Comparison of ENCODE assay signal across 29 cellular contexts in the genomic region with DNA sequence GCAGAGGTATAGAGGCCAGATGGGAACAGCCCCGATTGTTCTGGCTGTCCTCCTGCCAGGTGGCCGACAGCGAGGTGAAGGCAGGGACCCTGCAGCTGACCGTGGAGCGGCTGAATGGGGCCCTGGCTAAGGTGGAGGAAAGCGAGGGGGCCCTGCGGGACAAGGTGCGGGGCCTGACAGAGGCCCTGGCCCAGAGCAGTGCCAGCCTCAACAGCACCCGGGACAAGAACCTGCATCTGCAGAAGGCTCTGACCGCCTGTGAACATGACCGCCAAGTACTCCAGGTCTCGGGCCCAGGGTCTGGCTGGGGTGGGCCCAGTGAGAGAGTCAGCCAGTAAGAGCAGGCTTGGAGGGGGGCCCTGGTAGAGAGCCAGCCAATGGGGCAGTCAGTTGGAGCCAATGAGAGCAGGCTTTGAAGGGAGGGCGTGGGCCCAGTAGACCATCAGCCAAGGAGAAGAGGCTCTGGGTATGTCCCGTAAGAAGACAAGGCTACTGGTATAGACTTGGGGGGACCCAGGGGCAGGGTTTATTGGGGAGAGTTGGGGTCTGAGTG. TPM values are rescaled to one million over a fixed set of nuclear protein-coding genes. Genes with fewer than 3 reads are reported as not detected.
"Had no signal": no experiment of that assay in that cellular context is flagged by ENCODE, and none has a peak within 500 bp of the region (broad histone marks: within the 10 kb centered on the region; RNA-seq: fewer than 3 reads in every experiment).

No MANE protein-coding gene starts in this region.

- H3K4me1 ChIP-seq: colonic mucosa, pancreas, prostate gland had no signal

- H3K4me3 ChIP-seq: colonic mucosa, gastroesophageal sphincter, pancreas, prostate gland, sigmoid colon, suprapubic skin, tibial artery, upper lobe of right lung had no signal

- H3K9me3 ChIP-seq: colonic mucosa, gastroesophageal sphincter, pancreas, prostate gland, sigmoid colon, suprapubic skin, tibial artery, upper lobe of right lung had no signal

- H3K4me3 Mint-ChIP-seq: activated CD8-positive, alpha-beta T cell treated with anti-CD3 and anti-CD28 coated beads for 36 hours; activated naive CD4-positive, alpha-beta T cell treated with anti-CD3 and anti-CD28 coated beads, Interleukin-2, amount 50 U/mL, for 24 hours; activated T-cell treated with anti-CD3 and anti-CD28 coated beads, Interleukin-2, amount 50 U/mL, for 4 hours; activated T-helper 17 cell treated with anti-CD3 and anti-CD28 coated beads, Interleukin-2, amount 50 U/mL, for 72 hours; memory B cell; natural killer cell; T-helper 1 cell treated with Interleukin-12 subunit alpha and Interleukin-12 subunit beta and Interleukin-4 antibody, amounts not matched to agents 30 μg/mL and 1 μg/mL, for 36 hours had no signal

- H3K9me3 Mint-ChIP-seq: activated CD8-positive, alpha-beta T cell treated with anti-CD3 and anti-CD28 coated beads for 36 hours; activated naive CD4-positive, alpha-beta T cell treated with anti-CD3 and anti-CD28 coated beads, Interleukin-2, amount 50 U/mL, for 24 hours; activated T-cell treated with anti-CD3 and anti-CD28 coated beads, Interleukin-2, amount 50 U/mL, for 4 hours; activated T-helper 17 cell treated with anti-CD3 and anti-CD28 coated beads, Interleukin-2, amount 50 U/mL, for 72 hours; memory B cell; natural killer cell; T-helper 1 cell treated with Interleukin-12 subunit alpha and Interleukin-12 subunit beta and Interleukin-4 antibody, amounts not matched to agents 30 μg/mL and 1 μg/mL, for 36 hours had no signal

- H3K36me3 ChIP-seq: colonic mucosa had no signal

- H3K36me3 Mint-ChIP-seq: natural killer cell had no signal

- ATAC-seq: activated CD8-positive, alpha-beta T cell treated with anti-CD3 and anti-CD28 coated beads for 36 hours; activated T-cell treated with anti-CD3 and anti-CD28 coated beads, Interleukin-2, amount 50 U/mL, for 4 hours; activated T-helper 17 cell treated with anti-CD3 and anti-CD28 coated beads, Interleukin-2, amount 50 U/mL, for 72 hours; gastroesophageal sphincter; natural killer cell; pancreas; upper lobe of right lung had no signal

- DNase-seq: activated CD4-positive, alpha-beta T cell treated with anti-CD3 and anti-CD28 coated beads for 1 hour; activated CD4-positive, alpha-beta T cell treated with anti-CD3 and anti-CD28 coated beads, Interleukin-2, amount 50 U/mL, for 1 hour; activated CD8-positive, alpha-beta T cell treated with anti-CD3 and anti-CD28 coated beads for 36 hours; activated gamma-delta T cell treated with Interleukin-2 at 50 U/mL for 16 hours; activated T-cell treated with anti-CD3 and anti-CD28 coated beads, Interleukin-2, amount 50 U/mL, for 4 hours; colonic mucosa; effector CD8-positive, alpha-beta T cell; erythroblast; hypothalamus; natural killer cell; nucleus accumbens; retina; sigmoid colon; small intestine; stimulated activated CD4-positive, alpha-beta T cell treated with anti-CD3 and anti-CD28 coated beads, Interleukin-4, amount 100 ng/mL, for 24 hours; stimulated activated naive CD4-positive, alpha-beta T cell; SW 1271; T1000; tibial artery; upper lobe of right lung had no signal

- H3K4me1 Mint-ChIP-seq: activated naive CD4-positive, alpha-beta T cell treated with anti-CD3 and anti-CD28 coated beads, Interleukin-2, amount 50 U/mL, for 24 hours; activated T-helper 17 cell treated with anti-CD3 and anti-CD28 coated beads, Interleukin-2, amount 50 U/mL, for 72 hours; memory B cell; natural killer cell had no signal

- H3K27me3 ChIP-seq: colonic mucosa, gastroesophageal sphincter, pancreas, sigmoid colon, suprapubic skin, tibial artery, upper lobe of right lung had no signal

- H3K27ac Mint-ChIP-seq: activated CD8-positive, alpha-beta T cell treated with anti-CD3 and anti-CD28 coated beads for 36 hours; activated T-helper 17 cell treated with anti-CD3 and anti-CD28 coated beads, Interleukin-2, amount 50 U/mL, for 72 hours; memory B cell; natural killer cell; T-helper 1 cell treated with Interleukin-12 subunit alpha and Interleukin-12 subunit beta and Interleukin-4 antibody, amounts not matched to agents 30 μg/mL and 1 μg/mL, for 36 hours had no signal

- H3K27me3 Mint-ChIP-seq: activated CD8-positive, alpha-beta T cell treated with anti-CD3 and anti-CD28 coated beads for 36 hours; activated naive CD4-positive, alpha-beta T cell treated with anti-CD3 and anti-CD28 coated beads, Interleukin-2, amount 50 U/mL, for 24 hours; activated T-helper 17 cell treated with anti-CD3 and anti-CD28 coated beads, Interleukin-2, amount 50 U/mL, for 72 hours; memory B cell had no signal

- H3K27ac ChIP-seq: colonic mucosa, gastroesophageal sphincter, pancreas, prostate gland, sigmoid colon, suprapubic skin, tibial artery, upper lobe of right lung had no signal

RNA-seq across cellular contexts. Expression of a gene that starts 11.3 kb away (rescaled TPM):
- total RNA-seq: activated CD8-positive, alpha-beta T cell treated with anti-CD3 and anti-CD28 coated beads for 36 hours; activated T-helper 17 cell treated with anti-CD3 and anti-CD28 coated beads, Interleukin-2, amount 50 U/mL, for 72 hours; mononuclear cell had no signal
